Comparison of ENCODE assay signal across 8 cellular contexts in genomic region chr22:46044718-46045458, GRCh38.
DNase-seq lines count a peak whose midpoint lies in the region; ATAC-seq and TF ChIP-seq lines count a peak whose summit lies in the region.

No MANE protein-coding gene starts in this region.

- H3K4me1 Mint-ChIP-seq in activated T-helper 17 cell treated with anti-CD3 and anti-CD28 coated beads, Interleukin-2, amount 50 U/mL, for 72 hours, result peaks cover 3% of the 10 kb centered on the region

- H3K36me3 ChIP-seq in ovary, result no peaks in the 10 kb centered on the region

- no peak for TF ChIP-seq EP300 in ovary (IDR thresholded peaks at IDR 0.05)

- DNase-seq in GM12865 (ENCODE audit: low read depth), result no peak
- DNase-seq in head of caudate nucleus, result peak in 23 of 42 donors; percentile 7 to 78 (median 55)
- peak in 2 of 5 donors; percentile 57 to 74 for DNase-seq in ovary
- no peak for DNase-seq in UCSD-AML1 (lab: John Stamatoyannopoulos, UW; ENCODE audit: unreplicated experiment)
- no peak for DNase-seq in KG1 (lab: John Stamatoyannopoulos, UW)

- TF ChIP-seq POLR2A in ovary (IDR thresholded peaks at IDR 0.05), result no peak

- H3K9me3 ChIP-seq in ovary, result no peaks in the 10 kb centered on the region

- H3K4me1 ChIP-seq in ovary (ENCODE audit: insufficient read depth), result peaks cover 28% of the 10 kb centered on the region

- peak overlapping the region; percentile 82 for H3K4me3 Mint-ChIP-seq in activated T-helper 17 cell treated with anti-CD3 and anti-CD28 coated beads, Interleukin-2, amount 50 U/mL, for 72 hours

- H3K4me3 ChIP-seq in GM12865 (ENCODE audit: low read depth, low read length) (peak overlapping the region; percentile 28), ovary (peak overlapping the region; percentile 54)

- H3K9me3 Mint-ChIP-seq in activated T-helper 17 cell treated with anti-CD3 and anti-CD28 coated beads, Interleukin-2, amount 50 U/mL, for 72 hours, result no peaks in the 10 kb centered on the region

- no peaks in the 10 kb centered on the region for H3K36me3 Mint-ChIP-seq in activated T-helper 17 cell treated with anti-CD3 and anti-CD28 coated beads, Interleukin-2, amount 50 U/mL, for 72 hours (ENCODE audit: low read depth)

- H3K27ac ChIP-seq in ovary, result peak overlapping the region; percentile 97 to 99

- TF ChIP-seq CTCF in GM12865 (IDR thresholded peaks at IDR 0.05; ENCODE audit: insufficient read depth, low read depth, low read length, missing control alignments) (no peak), ovary (IDR thresholded peaks at IDR 0.05) (no peak)

- 1% methylated on average over 51 to 77 of the region's 77 CpGs for WGBS in ovary, 3 donors

- H3K27ac Mint-ChIP-seq in activated T-helper 17 cell treated with anti-CD3 and anti-CD28 coated beads, Interleukin-2, amount 50 U/mL, for 72 hours, result peak overlapping the region; percentile 87

- intact Hi-C loops in head of caudate nucleus (cut with DNase I) (no loop called here), ovary (cut with DNase I) (no loop called here)

- H3K27me3 ChIP-seq in ovary, result no peaks in the 10 kb centered on the region

- peak; percentile 64 for ATAC-seq in activated T-helper 17 cell treated with anti-CD3 and anti-CD28 coated beads, Interleukin-2, amount 50 U/mL, for 72 hours (replicated peaks)
- no peak for ATAC-seq in GM19452 (IDR thresholded peaks at IDR 0.05; ENCODE audit: unreplicated experiment)
- no peak for ATAC-seq in HG02885 (IDR thresholded peaks at IDR 0.05; ENCODE audit: poor library complexity, unreplicated experiment)

- no peaks in the 10 kb centered on the region for H3K27me3 Mint-ChIP-seq in activated T-helper 17 cell treated with anti-CD3 and anti-CD28 coated beads, Interleukin-2, amount 50 U/mL, for 72 hours

Comparison
In these comparisons a context has a peak if more than half of its experiments do, and no peak if none do; other contexts are left out.
1. DNase-seq: peak in head of caudate nucleus (23 of 42); none in GM12865 (single experiment), UCSD-AML1 (single experiment) and KG1 (single experiment).